In the genomic region with DNA sequence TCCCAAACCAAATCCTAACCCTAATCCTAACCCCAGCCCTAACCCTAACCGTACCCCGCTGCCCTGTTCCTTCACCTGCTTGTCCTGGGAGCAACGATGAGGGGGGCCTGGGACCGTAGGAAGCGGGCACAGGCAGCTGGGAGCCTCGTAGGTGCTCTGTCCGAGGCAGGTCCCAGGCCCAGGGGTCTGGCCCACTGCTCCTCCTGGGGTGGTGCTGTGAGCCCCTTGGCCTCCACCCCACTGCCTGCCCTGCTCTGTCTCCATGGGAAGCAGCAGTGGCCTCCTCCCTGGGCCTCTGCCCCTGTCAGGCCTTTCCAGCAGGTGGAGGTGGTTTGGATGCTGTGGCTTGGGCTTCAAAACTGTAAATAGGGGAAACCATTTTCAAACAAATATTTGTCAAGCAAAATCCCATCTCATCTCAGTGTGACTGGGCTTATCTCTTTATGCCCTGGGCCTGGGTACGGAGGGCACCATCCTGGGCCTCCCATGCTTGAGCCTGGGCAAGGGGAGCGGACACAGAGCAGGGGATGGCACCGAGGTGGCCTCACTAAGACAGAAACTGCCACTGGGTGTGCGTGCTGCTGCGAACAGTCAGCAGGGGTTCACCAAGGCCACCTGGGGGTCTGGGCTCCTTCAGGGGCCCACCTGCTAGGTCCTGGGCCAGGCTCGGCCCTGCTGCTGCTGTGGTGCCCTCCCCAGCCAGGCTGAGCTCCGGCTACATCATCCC, we compare ENCODE assay signal across 28 cellular contexts. TPM values are rescaled to one million over a fixed set of nuclear protein-coding genes. Genes with fewer than 3 reads are reported as not detected.
DNase-seq lines count a peak whose midpoint lies in the region; ATAC-seq and TF ChIP-seq lines count a peak whose summit lies in the region.
"Had no signal": no experiment of that assay in that cellular context is flagged by ENCODE, and none has a peak within 500 bp of the region (broad histone marks: within the 10 kb centered on the region; RNA-seq: fewer than 3 reads in every experiment).

No MANE protein-coding gene starts in this region.

- H3K9me3 Mint-ChIP-seq in activated T-cell treated with anti-CD3 and anti-CD28 coated beads, Interleukin-2, amount 50 U/mL, for 4 hours: no peaks in the 10 kb centered on the region
- H3K9me3 Mint-ChIP-seq in chondrocyte (ENCODE audit: low read depth): no peaks in the 10 kb centered on the region
- no peaks in the 10 kb centered on the region for H3K9me3 Mint-ChIP-seq in effector memory CD8-positive, alpha-beta T cell
- H3K9me3 Mint-ChIP-seq: activated naive CD8-positive, alpha-beta T cell treated with anti-CD3 and anti-CD28 coated beads, Interleukin-2, amount 50 U/mL, for 24 hours; activated T-helper 2 cell treated with anti-CD3 and anti-CD28 coated beads, Interferon-gamma antibody, Interleukin-2, Interleukin-4, amounts not matched to agents 10 μg/mL and 5 μg/mL and 100 μg/mL, durations not matched to agents 14 hours and 24 hours and 36 hours; CD8-positive, alpha-beta T cell; natural killer cell treated with Interleukin-12 subunit alpha and Interleukin-12 subunit beta and Interleukin-15 and Interleukin-18, amount 100 ng/mL, for 72 hours had no signal

- H3K9me3 ChIP-seq in lower lobe of right lung (no peaks in the 10 kb centered on the region), transverse colon (no peaks in the 10 kb centered on the region)
- H3K9me3 ChIP-seq: mucosa of descending colon, testis, uterus had no signal

- no peak for TF ChIP-seq EP300 in transverse colon (IDR thresholded peaks at IDR 0.05; ENCODE audit: low read depth)

- H3K4me1 ChIP-seq in lower lobe of right lung: peaks cover 8% of the 10 kb centered on the region
- peaks cover 0 to 8% (median 7%) of the 10 kb centered on the region in 4 donors for H3K4me1 ChIP-seq in transverse colon
- H3K4me1 ChIP-seq: testis, uterus had no signal

- H3K4me1 Mint-ChIP-seq in activated T-cell treated with anti-CD3 and anti-CD28 coated beads, Interleukin-2, amount 50 U/mL, for 4 hours (ENCODE audit: low read depth): peaks cover 3% of the 10 kb centered on the region
- peaks cover 11% of the 10 kb centered on the region for H3K4me1 Mint-ChIP-seq in chondrocyte (ENCODE audit: low read depth)
- H3K4me1 Mint-ChIP-seq in effector memory CD8-positive, alpha-beta T cell (ENCODE audit: low read depth in 2 of 2): peaks cover 0 to 2% of the 10 kb centered on the region in 2 donors
- H3K4me1 Mint-ChIP-seq: activated naive CD8-positive, alpha-beta T cell treated with anti-CD3 and anti-CD28 coated beads, Interleukin-2, amount 50 U/mL, for 24 hours had no signal

- no peak for TF ChIP-seq POLR2A in transverse colon (IDR thresholded peaks at IDR 0.05)

- peaks cover 49% of the 10 kb centered on the region for H3K27me3 ChIP-seq in lower lobe of right lung (ENCODE audit: low read depth)
- H3K27me3 ChIP-seq in transverse colon: peaks cover 40% of the 10 kb centered on the region
- H3K27me3 ChIP-seq: testis, uterus had no signal

- intact Hi-C loops in lower lobe of right lung (cut with DNase I): no loop called here
- intact Hi-C loops in transverse colon (cut with DNase I; ENCODE audit: low total_unique reads): no loop called here

- no peaks in the 10 kb centered on the region for H3K36me3 Mint-ChIP-seq in activated T-cell treated with anti-CD3 and anti-CD28 coated beads, Interleukin-2, amount 50 U/mL, for 4 hours (ENCODE audit: insufficient read depth)
- H3K36me3 Mint-ChIP-seq in chondrocyte (ENCODE audit: low read depth): no peaks in the 10 kb centered on the region
- H3K36me3 Mint-ChIP-seq in effector memory CD8-positive, alpha-beta T cell (ENCODE audit: insufficient read depth): no peaks in the 10 kb centered on the region
- H3K36me3 Mint-ChIP-seq: CD8-positive, alpha-beta T cell; natural killer cell treated with Interleukin-12 subunit alpha and Interleukin-12 subunit beta and Interleukin-15 and Interleukin-18, amount 100 ng/mL, for 72 hours had no signal

- TF ChIP-seq CTCF in chondrocyte (IDR thresholded peaks at IDR 0.05) (no peak), lower lobe of right lung (IDR thresholded peaks at IDR 0.05) (no peak), transverse colon (IDR thresholded peaks at IDR 0.05) (no peak)

- H3K36me3 ChIP-seq in lower lobe of right lung (no peaks in the 10 kb centered on the region), transverse colon (no peaks in the 10 kb centered on the region)
- H3K36me3 ChIP-seq: uterus had no signal

- ATAC-seq in activated T-cell treated with anti-CD3 and anti-CD28 coated beads, Interleukin-2, amount 50 U/mL, for 4 hours: no peak
- no peak for ATAC-seq in lower lobe of right lung
- ATAC-seq in effector memory CD8-positive, alpha-beta T cell (replicated peaks): no peak
- ATAC-seq in GM21825 (IDR thresholded peaks at IDR 0.05; ENCODE audit: unreplicated experiment): no peak
- ATAC-seq: activated naive CD8-positive, alpha-beta T cell treated with anti-CD3 and anti-CD28 coated beads, Interleukin-2, amount 50 U/mL, for 24 hours; CD8-positive, alpha-beta T cell; K562; mucosa of descending colon; natural killer cell treated with Interleukin-12 subunit alpha and Interleukin-12 subunit beta and Interleukin-15 and Interleukin-18, amount 100 ng/mL, for 72 hours had no signal

- no peak overlapping the region for H3K4me3 Mint-ChIP-seq in activated T-cell treated with anti-CD3 and anti-CD28 coated beads, Interleukin-2, amount 50 U/mL, for 4 hours
- H3K4me3 Mint-ChIP-seq in chondrocyte (ENCODE audit: unreplicated experiment): no peak overlapping the region
- no peak overlapping the region for H3K4me3 Mint-ChIP-seq in effector memory CD8-positive, alpha-beta T cell
- H3K4me3 Mint-ChIP-seq: activated naive CD8-positive, alpha-beta T cell treated with anti-CD3 and anti-CD28 coated beads, Interleukin-2, amount 50 U/mL, for 24 hours; CD8-positive, alpha-beta T cell; natural killer cell treated with Interleukin-12 subunit alpha and Interleukin-12 subunit beta and Interleukin-15 and Interleukin-18, amount 100 ng/mL, for 72 hours had no signal

- peak; percentile 2 for DNase-seq in activated T-cell treated with anti-CD3 and anti-CD28 coated beads, Interleukin-2, amount 50 U/mL, for 4 hours
- no peak for DNase-seq in activated T-cell treated with anti-CD3 and anti-CD28 coated beads, Interleukin-2, amount 50 U/mL, for 48 hours
- DNase-seq in chondrocyte (ENCODE audit: low spot score) (peak; percentile 79), lower lobe of right lung (peak; percentile 22), transverse colon (peak; percentile 3), superior temporal gyrus (ENCODE audit: extremely low spot score) (no peak)
- no peak for DNase-seq in effector memory CD8-positive, alpha-beta T cell
- DNase-seq: activated CD4-positive, alpha-beta T cell treated with anti-CD3 and anti-CD28 coated beads, Interleukin-2, amount 50 U/mL, for 4 hours; activated CD8-positive, alpha-beta memory T cell treated with anti-CD3 and anti-CD28 coated beads, Interleukin-2, amount 50 U/mL, for 48 hours; activated naive CD8-positive, alpha-beta T cell treated with anti-CD3 and anti-CD28 coated beads, Interleukin-2, amount 50 U/mL, for 24 hours; AML-193; CD8-positive, alpha-beta T cell; NCI-H1092 treated with DMSO at 0.1 percent for 48 hours; NCI-H1930; NCI-H526; NK-92 treated with Interleukin-12 subunit alpha and Interleukin-12 subunit beta, amount 100 ng/mL, for 24 hours; PC-9; SIG-M5; stimulated activated naive CD4-positive, alpha-beta T cell; testis had no signal

- H3K27me3 Mint-ChIP-seq in activated T-cell treated with anti-CD3 and anti-CD28 coated beads, Interleukin-2, amount 50 U/mL, for 4 hours (ENCODE audit: low read depth): peaks cover 27% of the 10 kb centered on the region
- peaks cover 26% of the 10 kb centered on the region for H3K27me3 Mint-ChIP-seq in chondrocyte (ENCODE audit: low read depth)
- peaks cover 65 to 78% of the 10 kb centered on the region in 2 donors for H3K27me3 Mint-ChIP-seq in effector memory CD8-positive, alpha-beta T cell

- in situ Hi-C loops in transverse colon (cut with MboI; ENCODE audit: low pct_ligation_motif_present in 1 of 4, low pct_unique_long_range_greater_than_20kb in 1 of 4, low sequenced_read_pairs in 3 of 4): no loop called here

- H3K27ac ChIP-seq in lower lobe of right lung (no peak overlapping the region), transverse colon (no peak overlapping the region)
- H3K27ac ChIP-seq: PC-9, testis, uterus had no signal

- WGBS in transverse colon (ENCODE audit: low coverage in 1 of 2), 2 donors: 89% methylated on average over 14 of the region's 14 CpGs; no CpG with 5 or more reads in 1 of the 2 donors

- H3K27ac Mint-ChIP-seq in chondrocyte (ENCODE audit: unreplicated experiment): no peak overlapping the region
- H3K27ac Mint-ChIP-seq in effector memory CD8-positive, alpha-beta T cell: no peak overlapping the region
- H3K27ac Mint-ChIP-seq: activated naive CD8-positive, alpha-beta T cell treated with anti-CD3 and anti-CD28 coated beads, Interleukin-2, amount 50 U/mL, for 24 hours; activated T-helper 2 cell treated with anti-CD3 and anti-CD28 coated beads, Interferon-gamma antibody, Interleukin-2, Interleukin-4, amounts not matched to agents 10 μg/mL and 5 μg/mL and 100 μg/mL, durations not matched to agents 14 hours and 24 hours and 36 hours; CD8-positive, alpha-beta T cell; natural killer cell treated with Interleukin-12 subunit alpha and Interleukin-12 subunit beta and Interleukin-15 and Interleukin-18, amount 100 ng/mL, for 72 hours had no signal

- H3K4me3 ChIP-seq in lower lobe of right lung (no peak overlapping the region), transverse colon (no peak overlapping the region)
- H3K4me3 ChIP-seq: K562, lung, mucosa of descending colon, PC-9, testis, uterus had no signal

RNA-seq across cellular contexts. Expression of gene BEGAIN, which starts 3.7 kb away (rescaled TPM):
- 1 to 10 TPM in 2 of 3 donors, under 1 TPM in 1; 0.53 to 3.9 (median 2.0) TPM for total RNA-seq in activated T-cell treated with anti-CD3 and anti-CD28 coated beads, Interleukin-2, amount 50 U/mL, for 4 hours
- 5.1 to 6.5 TPM (median 6.5 TPM) in 3 replicates for total RNA-seq in chondrocyte
- 1.3 TPM for total RNA-seq in lower lobe of right lung
- total RNA-seq in transverse colon: 1 to 10 TPM in 1 of 4 donors, under 1 TPM in 2, not detected in 1; 0.27 to 2.5 (median 0.37) TPM
- total RNA-seq: glomerular endothelial cell; natural killer cell treated with Interleukin-12 subunit alpha and Interleukin-12 subunit beta and Interleukin-15 and Interleukin-18, amount 100 ng/mL, for 72 hours; PC-9 had no signal

Comparison
In these comparisons a context has a peak if more than half of its experiments do, and no peak if none do; other contexts are left out.
1. DNase-seq: peak in activated T-cell treated with anti-CD3 and anti-CD28 coated beads, Interleukin-2, amount 50 U/mL, for 4 hours (single experiment), chondrocyte (single experiment), lower lobe of right lung (single experiment) and transverse colon (single experiment); none in activated T-cell treated with anti-CD3 and anti-CD28 coated beads, Interleukin-2, amount 50 U/mL, for 48 hours (0 of 2), superior temporal gyrus (single experiment) and effector memory CD8-positive, alpha-beta T cell (0 of 3).